In the genomic region with DNA sequence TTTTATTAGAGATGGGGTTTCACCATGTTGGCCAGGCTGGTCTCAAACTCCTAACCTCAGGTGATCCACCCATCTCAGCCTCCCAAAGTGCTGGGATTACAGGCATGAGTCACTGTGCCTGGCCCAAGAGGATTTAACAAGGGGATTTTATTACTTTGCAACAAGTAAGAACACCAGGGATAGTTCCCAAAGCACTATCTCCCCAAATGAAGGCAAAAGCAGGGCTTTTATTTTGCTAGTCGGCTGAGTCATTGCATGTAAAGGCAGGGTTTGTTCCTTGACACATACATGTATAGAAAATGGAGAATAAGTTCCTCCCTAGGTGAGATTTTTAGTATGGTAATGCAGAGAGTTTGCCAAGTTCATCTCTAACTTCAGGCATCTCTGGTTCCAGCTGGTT, we compare ENCODE assay signal across 22 cellular contexts.
"Had no signal": no experiment of that assay in that cellular context is flagged by ENCODE, and none has a peak within 500 bp of the region (broad histone marks: within the 10 kb centered on the region; RNA-seq: fewer than 3 reads in every experiment).

No MANE protein-coding gene starts in this region.

- H3K27ac ChIP-seq: PC-9, Peyer's patch, SJCRH30 had no signal

- H3K36me3 ChIP-seq: Peyer's patch had no signal

- DNase-seq: Karpas-422, KG1, MG63, NCI-H1092 treated with DMSO at 0.1 percent for 48 hours, NCI-H1417, NCI-H1436 treated with DMSO at 0.1 percent for 48 hours, NCI-H1694 treated with DMSO at 0.1 percent for 48 hours, NCI-H1930, NCI-H2081, NCI-H2107, NCI-H2227 treated with DMSO at 0.1 percent for 48 hours, NCI-H524, NCI-H69, NCI-H774, PC-9, Peyer's patch, SHP77 treated with DMSO at 0.1 percent for 48 hours, SJCRH30, T-helper 1 cell had no signal

- H3K27me3 ChIP-seq: MG63, Peyer's patch, SJCRH30 had no signal

- FAIRE-seq: HTR-8/SVneo had no signal

- H3K4me1 ChIP-seq: Peyer's patch, SJCRH30 had no signal

- H3K4me2 ChIP-seq: PC-9 had no signal

- H3K9me3 ChIP-seq: MG63, Peyer's patch, SJCRH30 had no signal

- ATAC-seq: Right ventricle myocardium inferior, SK-N-SH treated with all-trans-retinoic acid at 6 μM for 48 hours had no signal

- H2AFZ ChIP-seq: PC-9 had no signal

- H3K4me3 ChIP-seq: MG63, PC-9, Peyer's patch, SJCRH30 had no signal
